In genomic region chr18:26457195-26457594, GRCh38 we compare ENCODE assay signal across 24 cellular contexts.
"Had no signal": no experiment of that assay in that cellular context is flagged by ENCODE, and none has a peak within 500 bp of the region (broad histone marks: within the 10 kb centered on the region; RNA-seq: fewer than 3 reads in every experiment).

No MANE protein-coding gene starts in this region.

- H3K27me3 ChIP-seq: adrenal gland, hepatocyte, ovary, spleen, thyroid gland had no signal

- H3K4me1 ChIP-seq: adrenal gland, prostate gland, spleen had no signal

- H3K9me3 ChIP-seq: adrenal gland, ovary, prostate gland, spleen, thyroid gland had no signal

- H3K27ac ChIP-seq: adrenal gland, hepatocyte, ovary, prostate gland, spleen, thyroid gland had no signal

- H2AFZ ChIP-seq: hepatocyte had no signal

- H3K4me3 ChIP-seq: adrenal gland, hepatocyte, lung, ovary, prostate gland, spleen, thyroid gland had no signal

- DNase-seq: activated CD4-positive, alpha-beta T cell treated with anti-CD3 and anti-CD28 coated beads for 4 hours; activated CD4-positive, alpha-beta T cell treated with anti-CD3 and anti-CD28 coated beads, Interleukin-2, amount 50 U/mL, for 48 hours; activated CD4-positive, CD25-positive, alpha-beta regulatory T cell; activated CD8-positive, alpha-beta memory T cell treated with anti-CD3 and anti-CD28 coated beads, Interleukin-2, amount 50 U/mL, for 48 hours; activated naive CD4-positive, alpha-beta T cell; activated T-cell treated with anti-CD3 and anti-CD28 coated beads, Interleukin-2, amount 50 U/mL, for 4 hours; adrenal gland; cerebellar nuclear complex; effector CD4-positive, alpha-beta T cell; immature natural killer cell; naive thymus-derived CD8-positive, alpha-beta T cell; ovary; spleen; stimulated activated CD4-positive, alpha-beta T cell treated with anti-CD3 and anti-CD28 coated beads, Interleukin-4, amount 100 ng/mL, for 1 hour; stimulated activated naive CD4-positive, alpha-beta T cell; T-helper 17 cell; thyroid gland had no signal

- H3K4me2 ChIP-seq: hepatocyte had no signal

- FAIRE-seq: bronchial epithelial cell, frontal cortex had no signal

- ATAC-seq: activated T-cell treated with anti-CD3 and anti-CD28 coated beads, Interleukin-2, amount 50 U/mL, for 4 hours; esophagus mucosa; left lobe of liver; naive thymus-derived CD8-positive, alpha-beta T cell; T-helper 17 cell had no signal

- H3K36me3 ChIP-seq: ovary, prostate gland had no signal

- H3K79me2 ChIP-seq: hepatocyte had no signal
